Comparison of ENCODE assay signal across 13 cellular contexts in genomic region chr12:46461459-46461858, GRCh38.
A peak's percentile ranks its signal among the peaks of the same experiment; 100 is the strongest.
DNase-seq lines count a peak whose midpoint lies in the region; ATAC-seq and TF ChIP-seq lines count a peak whose summit lies in the region.
"Had no signal": no experiment of that assay in that cellular context is flagged by ENCODE, and none has a peak within 500 bp of the region (broad histone marks: within the 10 kb centered on the region; RNA-seq: fewer than 3 reads in every experiment).

No MANE protein-coding gene starts in this region.

- H3K4me1 Mint-ChIP-seq in nephron progenitor cell (peaks cover 32% of the 10 kb centered on the region), type B pancreatic cell (ENCODE audit: unreplicated experiment) (peaks cover 37% of the 10 kb centered on the region)

- H3K27ac Mint-ChIP-seq in nephron progenitor cell (no peak overlapping the region), type B pancreatic cell (peak overlapping the region; percentile 54)

- peaks cover 15% of the 10 kb centered on the region for H3K4me1 ChIP-seq in adipocyte (ENCODE audit: control insufficient read depth, insufficient read depth, low read length)

- DNase-seq in adipocyte (ENCODE audit: low read depth) (no peak), left ventricle myocardium superior (peak; percentile 48), nephron progenitor cell (no peak), type B pancreatic cell (ENCODE audit: extremely low spot score, unreplicated experiment) (no peak), substantia nigra (lab: John Stamatoyannopoulos, UW) (no peak), NOMO-1 treated with DMSO at 0.1 percent for 48 hours (lab: John Stamatoyannopoulos, UW; ENCODE audit: unreplicated experiment) (no peak)
- DNase-seq: C1 segment of cervical spinal cord; kidney glomerular epithelial cell; NCI-H2107; NK-92 treated with Interleukin-12 subunit alpha and Interleukin-12 subunit beta, amount 100 ng/mL, for 24 hours; SHP77 had no signal

- no peak overlapping the region for H3K27ac ChIP-seq in substantia nigra (ENCODE audit: low read depth, low read length, poor library complexity, severe bottlenecking)

- H3K4me3 ChIP-seq in adipocyte (ENCODE audit: low read length), result no peak overlapping the region

- H3K36me3 ChIP-seq in adipocyte (ENCODE audit: control insufficient read depth, insufficient read depth, low read length, severe bottlenecking), result peaks cover 2% of the 10 kb centered on the region

- peak; percentile 64 for ATAC-seq in left ventricle myocardium superior
- ATAC-seq in GM21619 (IDR thresholded peaks at IDR 0.05; ENCODE audit: unreplicated experiment), result no peak

- H3K4me3 Mint-ChIP-seq in nephron progenitor cell, result peak overlapping the region; percentile 7
- H3K4me3 Mint-ChIP-seq in type B pancreatic cell, result no peak overlapping the region

- H3K9ac ChIP-seq in adipocyte (ENCODE audit: low read length), result peak overlapping the region; percentile 1

- H3K9me3 Mint-ChIP-seq in nephron progenitor cell, result no peaks in the 10 kb centered on the region
- no peaks in the 10 kb centered on the region for H3K9me3 Mint-ChIP-seq in type B pancreatic cell
- H3K9me3 Mint-ChIP-seq: stimulated activated effector memory CD8-positive, alpha-beta T cell treated with anti-CD3 and anti-CD28 coated beads, Interleukin-12 subunit alpha, Interleukin-12 subunit beta, amount 100 ng/mL, for 72 hours had no signal

- intact Hi-C loops in left ventricle myocardium superior (cut with micrococcal nuclease), result loop anchor here (10.0 kb wide), 1 partner anchor 77 kb away; no protein-coding TSS in a partner anchor

- H3K27me3 Mint-ChIP-seq in nephron progenitor cell (ENCODE audit: low read depth, poor library complexity) (peaks cover 3% of the 10 kb centered on the region), type B pancreatic cell (no peaks in the 10 kb centered on the region)

- H3K36me3 Mint-ChIP-seq in nephron progenitor cell (ENCODE audit: low read depth), result no peaks in the 10 kb centered on the region
- H3K36me3 Mint-ChIP-seq in type B pancreatic cell, result no peaks in the 10 kb centered on the region
- H3K36me3 Mint-ChIP-seq: stimulated activated effector memory CD8-positive, alpha-beta T cell treated with anti-CD3 and anti-CD28 coated beads, Interleukin-12 subunit alpha, Interleukin-12 subunit beta, amount 100 ng/mL, for 72 hours had no signal

- H3K27me3 ChIP-seq in adipocyte (replicated peaks; ENCODE audit: control insufficient read depth, insufficient read depth, low read length), result no peaks in the 10 kb centered on the region

- peaks cover 9% of the 10 kb centered on the region for H3K9me3 ChIP-seq in adipocyte (ENCODE audit: control insufficient read depth, low read length)

- TF ChIP-seq CTCF in nephron progenitor cell (IDR thresholded peaks at IDR 0.05), result no peak
- no peak for TF ChIP-seq CTCF in type B pancreatic cell (conservative IDR thresholded peaks at IDR 0.05)
